Comparison of ENCODE assay signal across 10 cellular contexts in the genomic region with DNA sequence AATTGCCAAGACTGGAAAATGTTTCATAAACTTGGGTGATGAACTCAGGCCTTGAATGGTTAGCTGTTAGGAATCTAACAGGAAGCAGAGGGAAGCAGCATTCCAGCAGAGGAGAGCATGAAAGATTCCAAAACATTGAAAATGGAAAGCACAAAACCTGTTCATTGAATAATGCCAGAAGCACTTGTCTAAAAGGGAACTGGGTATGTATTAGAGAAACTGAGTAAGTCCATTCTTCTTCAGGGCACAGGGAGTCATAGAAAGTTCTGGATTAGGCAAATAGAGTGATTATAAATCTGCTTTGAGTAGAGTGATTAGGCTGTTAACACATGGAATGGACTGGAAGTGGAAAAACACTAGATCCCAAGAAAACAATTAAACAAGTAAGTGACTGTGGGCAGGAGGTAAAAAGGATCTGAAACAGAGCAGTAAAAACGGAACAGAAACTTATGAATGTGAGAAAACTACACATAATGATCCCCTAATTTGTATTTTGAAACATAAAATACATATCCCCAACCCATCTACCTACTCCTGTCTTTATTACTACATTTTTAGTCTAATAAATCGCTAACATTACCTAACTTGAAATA.
DNase-seq lines count a peak whose midpoint lies in the region; ATAC-seq and TF ChIP-seq lines count a peak whose summit lies in the region.
"Had no signal": no experiment of that assay in that cellular context is flagged by ENCODE, and none has a peak within 500 bp of the region (broad histone marks: within the 10 kb centered on the region; RNA-seq: fewer than 3 reads in every experiment).

No MANE protein-coding gene starts in this region.

- no peaks in the 10 kb centered on the region for H3K9me3 ChIP-seq in OCI-LY1 (ENCODE audit: low read length)

- no peak for TF ChIP-seq POLR2A in GM18505 (IDR thresholded peaks at IDR 0.05; ENCODE audit: borderline replicate concordance, extremely low read depth, insufficient read depth, insufficient read length)

- H3K27me3 ChIP-seq in OCI-LY1 (ENCODE audit: insufficient read depth, low read length), result no peaks in the 10 kb centered on the region
- H3K27me3 ChIP-seq: BLaER1 treated with 17β-estradiol and CSF1 and Interleukin-3, amounts not matched to agents 10 nM and 100 nM had no signal

- no peaks in the 10 kb centered on the region for H3K79me2 ChIP-seq in OCI-LY1 (ENCODE audit: insufficient read depth, low read length)

- no peak overlapping the region for H3K4me3 ChIP-seq in OCI-LY1 (ENCODE audit: low read depth, low read length, poor library complexity, severe bottlenecking)
- H3K4me3 ChIP-seq: BLaER1 treated with 17β-estradiol and CSF1 and Interleukin-3, amounts not matched to agents 10 nM and 100 nM had no signal

- no peak for TF ChIP-seq CTCF in OCI-LY1 (IDR thresholded peaks at IDR 0.05; ENCODE audit: low read length)

- no peak overlapping the region for H3K9ac ChIP-seq in OCI-LY1 (ENCODE audit: low read length)
- H3K9ac ChIP-seq: BLaER1 treated with 17β-estradiol and CSF1 and Interleukin-3, amounts not matched to agents 10 nM and 100 nM had no signal

- no peaks in the 10 kb centered on the region for H4K20me1 ChIP-seq in OCI-LY1 (ENCODE audit: insufficient read depth, low read length)
- H4K20me1 ChIP-seq: BLaER1 treated with 17β-estradiol and CSF1 and Interleukin-3, amounts not matched to agents 10 nM and 100 nM had no signal

- H3K4me2 ChIP-seq in OCI-LY1 (ENCODE audit: low read length), result peak overlapping the region; percentile 28; the same call in 1 of the 2 replicates
- H3K4me2 ChIP-seq: BLaER1 treated with 17β-estradiol and CSF1 and Interleukin-3, amounts not matched to agents 10 nM and 100 nM had no signal

- H3K9me2 ChIP-seq in OCI-LY1 (ENCODE audit: low read depth, low read length), result no peaks in the 10 kb centered on the region; the same call in 1 of the 2 replicates

- peak overlapping the region; percentile 70 for H3K27ac ChIP-seq in OCI-LY1 (ENCODE audit: low read depth, low read length, poor library complexity, severe bottlenecking)
- H3K27ac ChIP-seq: BLaER1 treated with 17β-estradiol and CSF1 and Interleukin-3, amounts not matched to agents 10 nM and 100 nM had no signal

- intact Hi-C loops in left cardiac atrium (cut with DNase I), result no loop called here

- no peaks in the 10 kb centered on the region for H3F3A ChIP-seq in OCI-LY1 (ENCODE audit: insufficient read depth, low read length)

- no peak overlapping the region for H2AFZ ChIP-seq in OCI-LY1 (ENCODE audit: low read length)

- ATAC-seq in GM18505 (IDR thresholded peaks at IDR 0.05; ENCODE audit: unreplicated experiment), result peak; percentile 94
- ATAC-seq in GM21423 (IDR thresholded peaks at IDR 0.05; ENCODE audit: unreplicated experiment), result peak; percentile 98
- peak; percentile 97 for ATAC-seq in HG03095 (IDR thresholded peaks at IDR 0.05; ENCODE audit: unreplicated experiment)
- ATAC-seq in left cardiac atrium, result no peak

- H3K4me1 ChIP-seq in OCI-LY1 (ENCODE audit: insufficient read depth, low read length, severe bottlenecking), result peaks cover 13% of the 10 kb centered on the region
- H3K4me1 ChIP-seq: BLaER1 treated with 17β-estradiol and CSF1 and Interleukin-3, amounts not matched to agents 10 nM and 100 nM had no signal

- H3K36me3 ChIP-seq in OCI-LY1 (ENCODE audit: insufficient read depth, low read length), result peaks cover under 1% of the 10 kb centered on the region; the same call in 1 of the 2 replicates

- DNase-seq in NCI-H1105 treated with DMSO at 0.1 percent for 48 hours (lab: John Stamatoyannopoulos, UW), result no peak
- DNase-seq in NCI-H510A treated with DMSO at 0.1 percent for 48 hours (lab: John Stamatoyannopoulos, UW), result no peak
- DNase-seq in left cardiac atrium, result no peak
- DNase-seq in NCI-H187 (lab: John Stamatoyannopoulos, UW), result no peak
- DNase-seq: NCI-H69 had no signal

Comparison
In these comparisons a context has a peak if more than half of its experiments do, and no peak if none do; other contexts are left out.
1. ATAC-seq: peak in GM18505 (single experiment), GM21423 (single experiment) and HG03095 (single experiment); none in left cardiac atrium (0 of 2).